11 cellular contexts compared by ENCODE assay signal in the genomic region with DNA sequence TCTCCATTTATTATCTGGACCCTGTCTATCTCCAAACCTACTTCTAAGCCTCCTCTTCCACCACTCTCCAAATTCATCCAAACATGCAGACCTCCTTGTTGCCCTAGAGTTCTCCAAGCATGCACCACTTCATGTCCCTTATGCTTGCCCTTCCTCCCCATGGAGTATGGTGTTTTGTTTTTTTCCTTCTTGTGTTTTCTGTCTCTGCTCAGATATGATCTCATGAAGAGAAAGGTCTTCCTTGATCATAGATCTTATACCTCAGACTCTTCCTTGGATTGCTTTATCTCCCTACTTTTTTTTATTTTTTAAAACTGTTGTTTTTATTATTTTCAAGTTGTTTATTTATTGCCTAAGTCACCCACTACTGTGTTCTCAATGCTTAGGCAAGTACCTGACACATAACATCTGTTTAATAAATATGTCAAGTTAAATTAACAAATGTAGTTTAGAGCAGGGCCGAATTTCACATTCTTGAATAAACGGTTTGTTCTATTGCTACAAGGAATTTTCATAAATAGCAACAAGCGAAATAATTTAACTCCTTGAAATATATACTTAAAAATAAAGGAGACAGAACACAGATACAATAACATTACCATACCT.
DNase-seq lines count a peak whose midpoint lies in the region; ATAC-seq, FAIRE-seq and TF ChIP-seq lines count a peak whose summit lies in the region.
"Had no signal": no experiment of that assay in that cellular context is flagged by ENCODE, and none has a peak within 500 bp of the region (broad histone marks: within the 10 kb centered on the region; RNA-seq: fewer than 3 reads in every experiment).

No MANE protein-coding gene starts in this region.

- H3K9me2 ChIP-seq in PC-9 (ENCODE audit: insufficient read depth), result no peaks in the 10 kb centered on the region

- H3K27ac Mint-ChIP-seq in neural progenitor cell, result peak overlapping the region; percentile 4
- no peak overlapping the region for H3K27ac Mint-ChIP-seq in activated naive CD4-positive, alpha-beta T cell treated with anti-CD3 and anti-CD28 coated beads for 36 hours
- H3K27ac Mint-ChIP-seq: CD4-positive, CD25-positive, alpha-beta regulatory T cell; GM23338 had no signal

- no peaks in the 10 kb centered on the region for H3K27me3 ChIP-seq in neural progenitor cell
- no peaks in the 10 kb centered on the region for H3K27me3 ChIP-seq in PC-9 (ENCODE audit: insufficient read depth, low read depth)

- H3K4me1 Mint-ChIP-seq in neural progenitor cell, result peaks cover 26% of the 10 kb centered on the region
- H3K4me1 Mint-ChIP-seq in activated naive CD4-positive, alpha-beta T cell treated with anti-CD3 and anti-CD28 coated beads for 36 hours (ENCODE audit: low read depth), result no peaks in the 10 kb centered on the region
- H3K4me1 Mint-ChIP-seq: CD4-positive, CD25-positive, alpha-beta regulatory T cell had no signal

- TF ChIP-seq CTCF in D721Med (IDR thresholded peaks at IDR 0.05; ENCODE audit: insufficient read depth, missing control alignments) (no peak), coronary artery (IDR thresholded peaks at IDR 0.05) (no peak), neural progenitor cell (IDR thresholded peaks at IDR 0.05) (no peak), PC-9 (conservative IDR thresholded peaks at IDR 0.05) (no peak)

- H3K4me2 ChIP-seq in neural progenitor cell (no peak overlapping the region), PC-9 (no peak overlapping the region; the same call in 1 of the 2 replicates)
- H3K4me2 ChIP-seq: GM23338 had no signal

- peak overlapping the region; percentile 40 for H2AFZ ChIP-seq in neural progenitor cell (replicated peaks)
- H2AFZ ChIP-seq in PC-9, result no peak overlapping the region
- H2AFZ ChIP-seq: GM23338 had no signal

- no peaks in the 10 kb centered on the region for H3K36me3 Mint-ChIP-seq in neural progenitor cell
- H3K36me3 Mint-ChIP-seq in activated naive CD4-positive, alpha-beta T cell treated with anti-CD3 and anti-CD28 coated beads for 36 hours (ENCODE audit: low read depth), result no peaks in the 10 kb centered on the region
- H3K36me3 Mint-ChIP-seq: CD4-positive, CD25-positive, alpha-beta regulatory T cell had no signal

- POLR2A ChIA-PET in PC-9 (lab: Charles Lee; ENCODE audit: unreplicated experiment), result no interaction called here

- no TSS peak for BruUV-seq in PC-9 (replicated peaks; lab: Mats Ljungman, UMichigan)

- H3K4me3 Mint-ChIP-seq in neural progenitor cell, result no peak overlapping the region
- no peak overlapping the region for H3K4me3 Mint-ChIP-seq in activated naive CD4-positive, alpha-beta T cell treated with anti-CD3 and anti-CD28 coated beads for 36 hours
- H3K4me3 Mint-ChIP-seq: CD4-positive, CD25-positive, alpha-beta regulatory T cell; GM23338 had no signal

- peak; percentile 35 for FAIRE-seq in D721Med (lab: Jason Lieb, UNC)

- no peaks in the 10 kb centered on the region for H3K9me3 ChIP-seq in neural progenitor cell (ENCODE audit: low read depth)
- no peaks in the 10 kb centered on the region for H3K9me3 ChIP-seq in PC-9 (ENCODE audit: insufficient read depth, low read depth)

- H3K9me3 Mint-ChIP-seq in neural progenitor cell, result no peaks in the 10 kb centered on the region
- peaks cover 4% of the 10 kb centered on the region for H3K9me3 Mint-ChIP-seq in activated naive CD4-positive, alpha-beta T cell treated with anti-CD3 and anti-CD28 coated beads for 36 hours
- H3K9me3 Mint-ChIP-seq: GM23338 had no signal

- no peak overlapping the region for H3K9ac ChIP-seq in neural progenitor cell

- peak; percentile 18 for ATAC-seq in HG03095 (IDR thresholded peaks at IDR 0.05; ENCODE audit: unreplicated experiment)
- ATAC-seq in HG03025 (IDR thresholded peaks at IDR 0.05; ENCODE audit: low FRiP score, unreplicated experiment), result no peak

- H3F3A ChIP-seq in neural progenitor cell (ENCODE audit: low read depth) (peaks cover 17% of the 10 kb centered on the region), PC-9 (ENCODE audit: insufficient read depth, low read depth) (peaks cover 8% of the 10 kb centered on the region; the same call in 1 of the 2 replicates)

- H4K20me1 ChIP-seq in neural progenitor cell (ENCODE audit: low read depth) (no peaks in the 10 kb centered on the region), PC-9 (ENCODE audit: insufficient read depth) (no peaks in the 10 kb centered on the region)

- H3K36me3 ChIP-seq in neural progenitor cell (no peaks in the 10 kb centered on the region), PC-9 (ENCODE audit: low read depth) (no peaks in the 10 kb centered on the region)

- H3K4me1 ChIP-seq in neural progenitor cell, result peaks cover 22% of the 10 kb centered on the region
- peaks cover 10% of the 10 kb centered on the region for H3K4me1 ChIP-seq in PC-9 (replicated peaks; ENCODE audit: insufficient read depth)

- CTCF ChIA-PET in activated naive CD4-positive, alpha-beta T cell treated with anti-CD3 and anti-CD28 coated beads for 36 hours (lab: Charles Lee), result no interaction called here
- CTCF ChIA-PET in PC-9 (lab: Charles Lee), result no interaction called here

- peak overlapping the region in 1 of 2 donors; percentile 66 for H3K27ac ChIP-seq in coronary artery
- H3K27ac ChIP-seq in neural progenitor cell, result no peak overlapping the region
- no peak overlapping the region for H3K27ac ChIP-seq in PC-9

- DNase-seq in D721Med (ENCODE audit: insufficient read length, low spot score), result no peak
- DNase-seq in coronary artery (ENCODE audit: low spot score), result no peak
- no peak for DNase-seq in neural progenitor cell (ENCODE audit: low spot score)
- DNase-seq in activated naive CD4-positive, alpha-beta T cell treated with anti-CD3 and anti-CD28 coated beads for 36 hours, result no peak
- DNase-seq in activated CD8-positive, alpha-beta memory T cell treated with anti-CD3 and anti-CD28 coated beads, Interleukin-2, amount 50 U/mL, for 4 hours, result no peak
- DNase-seq in PC-9, result no peak
- DNase-seq: CD4-positive, CD25-positive, alpha-beta regulatory T cell; effector CD8-positive, alpha-beta T cell had no signal

- H3K4me3 ChIP-seq in coronary artery (peak overlapping the region; percentile 14), neural progenitor cell (no peak overlapping the region), PC-9 (no peak overlapping the region)
- H3K4me3 ChIP-seq: GM23338 had no signal

- no peaks in the 10 kb centered on the region for H3K27me3 Mint-ChIP-seq in neural progenitor cell (ENCODE audit: insufficient read depth, low read depth)
- H3K27me3 Mint-ChIP-seq in activated naive CD4-positive, alpha-beta T cell treated with anti-CD3 and anti-CD28 coated beads for 36 hours (ENCODE audit: low read depth), result no peaks in the 10 kb centered on the region
- H3K27me3 Mint-ChIP-seq: CD4-positive, CD25-positive, alpha-beta regulatory T cell had no signal

- no peaks in the 10 kb centered on the region for H3K79me2 ChIP-seq in neural progenitor cell (ENCODE audit: low read depth)
- no peaks in the 10 kb centered on the region for H3K79me2 ChIP-seq in PC-9 (ENCODE audit: low read depth)

- intact Hi-C loops in activated naive CD4-positive, alpha-beta T cell treated with anti-CD3 and anti-CD28 coated beads for 36 hours (cut with micrococcal nuclease), result no loop called here
- intact Hi-C loops in PC-9 (cut with micrococcal nuclease; ENCODE audit: unreplicated experiment), result no loop called here
